33 cellular contexts compared by ENCODE assay signal in genomic region chr2:28593356-28593755, GRCh38.
DNase-seq lines count a peak whose midpoint lies in the region; ATAC-seq, FAIRE-seq and TF ChIP-seq lines count a peak whose summit lies in the region.
"Had no signal": no experiment of that assay in that cellular context is flagged by ENCODE, and none has a peak within 500 bp of the region (broad histone marks: within the 10 kb centered on the region; RNA-seq: fewer than 3 reads in every experiment).

No MANE protein-coding gene starts in this region.

- ATAC-seq in RWPE2 (ENCODE audit: low read depth): no peak
- no peak for ATAC-seq in upper lobe of right lung
- no peak for ATAC-seq in GM18517 (IDR thresholded peaks at IDR 0.05; ENCODE audit: unreplicated experiment)
- ATAC-seq in HG03442 (IDR thresholded peaks at IDR 0.05; ENCODE audit: unreplicated experiment): no peak

- no peaks in the 10 kb centered on the region for H3K9me3 ChIP-seq in RWPE2 (ENCODE audit: severe bottlenecking)
- no peaks in the 10 kb centered on the region for H3K9me3 ChIP-seq in keratinocyte (ENCODE audit: control insufficient read depth, low read depth, low read length)
- no peaks in the 10 kb centered on the region for H3K9me3 ChIP-seq in upper lobe of right lung
- H3K9me3 ChIP-seq: ascending aorta, heart right ventricle, lower lobe of right lung, psoas muscle had no signal

- no peaks in the 10 kb centered on the region for H3K36me3 ChIP-seq in RWPE2 (ENCODE audit: low read depth)
- no peaks in the 10 kb centered on the region for H3K36me3 ChIP-seq in keratinocyte (ENCODE audit: control insufficient read depth in 2 of 2, extremely low read depth in 1 of 2, insufficient read depth in 2 of 2, low read length in 2 of 2)
- no peaks in the 10 kb centered on the region for H3K36me3 ChIP-seq in upper lobe of right lung
- H3K36me3 ChIP-seq: ascending aorta, cardiac muscle cell, heart right ventricle, lower lobe of right lung had no signal

- H3K4me1 ChIP-seq in RWPE2 (ENCODE audit: insufficient read depth, poor library complexity, severe bottlenecking) (peaks cover 27% of the 10 kb centered on the region), keratinocyte (ENCODE audit: control insufficient read depth, extremely low read depth, insufficient read depth, low read length) (peaks cover 40% of the 10 kb centered on the region), upper lobe of right lung (peaks cover 9% of the 10 kb centered on the region)

- H3K27ac ChIP-seq in RWPE2 (ENCODE audit: poor library complexity, severe bottlenecking): peak overlapping the region; percentile 81
- H3K27ac ChIP-seq in keratinocyte (ENCODE audit: control insufficient read depth, insufficient read depth, low read length): peak overlapping the region; percentile 81
- H3K27ac ChIP-seq in upper lobe of right lung: no peak overlapping the region
- H3K27ac ChIP-seq: cardiac muscle cell, KMS-11, lower lobe of right lung had no signal

- H3K9me1 ChIP-seq in keratinocyte (ENCODE audit: control insufficient read depth, extremely low read depth, insufficient read depth, low read length): no peaks in the 10 kb centered on the region

- no peak overlapping the region for H3K4me3 Mint-ChIP-seq in activated T-cell treated with anti-CD3 and anti-CD28 coated beads, Interleukin-2, amount 50 U/mL, for 24 hours
- H3K4me3 Mint-ChIP-seq: activated CD8-positive, alpha-beta T cell treated with anti-CD3 and anti-CD28 coated beads, Interleukin-2, amount 10 ng/mL, durations not matched to agents 7 days and 5 days; natural killer cell; stimulated activated naive B cell treated with anti-CD40 and anti-IgM and Interleukin-4, amounts not matched to agents 10 μg/mL and 1 μg/mL and 100 μg/mL, for 72 hours had no signal

- no peak overlapping the region for H2AFZ ChIP-seq in keratinocyte (ENCODE audit: control insufficient read depth, low read length)

- H3K4me1 Mint-ChIP-seq in activated T-cell treated with anti-CD3 and anti-CD28 coated beads, Interleukin-2, amount 50 U/mL, for 24 hours (ENCODE audit: low read depth): peaks cover 21% of the 10 kb centered on the region

- H3K79me2 ChIP-seq in keratinocyte (ENCODE audit: control insufficient read depth, insufficient read depth, low read length): no peaks in the 10 kb centered on the region

- no peaks in the 10 kb centered on the region for H4K20me1 ChIP-seq in keratinocyte (ENCODE audit: control insufficient read depth, extremely low read depth, insufficient read depth, low read length)

- TF ChIP-seq CTCF in RWPE2 (IDR thresholded peaks at IDR 0.05; ENCODE audit: poor library complexity, severe bottlenecking) (no peak), keratinocyte (optimal IDR thresholded peaks at IDR 0.05 in 1 of 3, IDR thresholded peaks at IDR 0.05 in 1 of 3, conservative IDR thresholded peaks at IDR 0.05 in 1 of 3; ENCODE audit: extremely low read depth in 1 of 3, insufficient read depth in 2 of 3, low read length in 3 of 3) (no peak), upper lobe of right lung (IDR thresholded peaks at IDR 0.05) (no peak)

- no peak overlapping the region for H3K9ac ChIP-seq in keratinocyte (ENCODE audit: control insufficient read depth, extremely low read depth, insufficient read depth, low read length)
- H3K9ac ChIP-seq: KMS-11 had no signal

- no peak overlapping the region for H3K4me3 ChIP-seq in RWPE2 (ENCODE audit: severe bottlenecking)
- no peak overlapping the region for H3K4me3 ChIP-seq in keratinocyte (ENCODE audit: control insufficient read depth in 2 of 3, extremely low read depth in 1 of 3, insufficient read depth in 2 of 3, low read depth in 1 of 3, low read length in 3 of 3)
- H3K4me3 ChIP-seq in upper lobe of right lung: no peak overlapping the region
- H3K4me3 ChIP-seq: cardiac muscle cell, lower lobe of right lung had no signal

- no peak overlapping the region for H3K27ac Mint-ChIP-seq in activated T-cell treated with anti-CD3 and anti-CD28 coated beads, Interleukin-2, amount 50 U/mL, for 24 hours
- H3K27ac Mint-ChIP-seq: stimulated activated naive B cell treated with anti-CD40 and anti-IgM and Interleukin-4, amounts not matched to agents 10 μg/mL and 1 μg/mL and 100 μg/mL, for 72 hours had no signal

- H3K27me3 Mint-ChIP-seq in activated T-cell treated with anti-CD3 and anti-CD28 coated beads, Interleukin-2, amount 50 U/mL, for 24 hours: no peaks in the 10 kb centered on the region
- H3K27me3 Mint-ChIP-seq: activated naive CD8-positive, alpha-beta T cell treated with anti-CD3 and anti-CD28 coated beads, Interleukin-2, amount 10 ng/mL, durations not matched to agents 7 days and 5 days; CD4-positive, alpha-beta memory T cell had no signal

- dilution Hi-C loops in keratinocyte (cut with MboI; ENCODE audit: extremely low pct_ligation_motif_present, low sequenced_read_pairs): no loop called here

- intact Hi-C loops in upper lobe of right lung (cut with DNase I): loop anchor here (10.0 kb wide), 1 partner anchor 161 kb away; the partner anchor contains the start of gene PPP1CB

- no peak for FAIRE-seq in keratinocyte (lab: Jason Lieb, UNC)
- FAIRE-seq: A204.1, RCC 7860 had no signal

- DNase-seq in activated T-cell treated with anti-CD3 and anti-CD28 coated beads, Interleukin-2, amount 50 U/mL, for 24 hours: peak; percentile 25
- DNase-seq in activated T-cell treated with anti-CD3 and anti-CD28 coated beads for 4 hours (no peak), RWPE2 (ENCODE audit: low spot score) (no peak), keratinocyte (ENCODE audit: low read depth, low spot score) (no peak), upper lobe of right lung (peak; percentile 11), SKM-1 treated with dmso at 0.1 percent for 144 hours (lab: John Stamatoyannopoulos, UW; ENCODE audit: unreplicated experiment) (no peak)
- DNase-seq: activated CD4-positive, alpha-beta T cell treated with anti-CD3 and anti-CD28 coated beads for 4 hours; activated CD8-positive, alpha-beta T cell treated with anti-CD3 and anti-CD28 coated beads, Interleukin-2, amount 10 ng/mL, durations not matched to agents 7 days and 5 days; activated gamma-delta T cell treated with Interleukin-2 at 50 U/mL for 16 hours; activated naive CD8-positive, alpha-beta T cell treated with anti-CD3 and anti-CD28 coated beads, Interleukin-2, amount 10 ng/mL, durations not matched to agents 7 days and 5 days; AML-193; CD4-positive, alpha-beta memory T cell; cortex of kidney; effector memory CD8-positive, alpha-beta T cell; heart right ventricle; lower lobe of right lung; MM.1S; natural killer cell; NCI-H1105 treated with DMSO at 0.1 percent for 48 hours; NCI-H187 treated with DMSO at 0.1 percent for 48 hours; NCI-H526 treated with DMSO at 0.1 percent for 48 hours; occipital lobe; psoas muscle; stimulated activated naive B cell treated with anti-CD40 and anti-IgM and Interleukin-4, amounts not matched to agents 10 μg/mL and 1 μg/mL and 100 μg/mL, for 72 hours; substantia nigra; SW 1271 had no signal

- H3K27me3 ChIP-seq in RWPE2 (ENCODE audit: insufficient read depth, poor library complexity, severe bottlenecking) (no peaks in the 10 kb centered on the region), keratinocyte (ENCODE audit: control insufficient read depth, extremely low read depth, insufficient read depth, low read length) (no peaks in the 10 kb centered on the region), upper lobe of right lung (no peaks in the 10 kb centered on the region)
- H3K27me3 ChIP-seq: ascending aorta, cardiac muscle cell, heart right ventricle had no signal

- no peak overlapping the region for H3K4me2 ChIP-seq in keratinocyte (ENCODE audit: control insufficient read depth, extremely low read depth, insufficient read depth, low read depth, low read length)

- H3K9me3 Mint-ChIP-seq in activated T-cell treated with anti-CD3 and anti-CD28 coated beads, Interleukin-2, amount 50 U/mL, for 24 hours: no peaks in the 10 kb centered on the region
- H3K9me3 Mint-ChIP-seq: activated naive CD8-positive, alpha-beta T cell treated with anti-CD3 and anti-CD28 coated beads, Interleukin-2, amount 10 ng/mL, durations not matched to agents 7 days and 5 days; CD4-positive, alpha-beta memory T cell; effector memory CD8-positive, alpha-beta T cell; natural killer cell; stimulated activated naive B cell treated with anti-CD40 and anti-IgM and Interleukin-4, amounts not matched to agents 10 μg/mL and 1 μg/mL and 100 μg/mL, for 72 hours had no signal

- H3K36me3 Mint-ChIP-seq in activated T-cell treated with anti-CD3 and anti-CD28 coated beads, Interleukin-2, amount 50 U/mL, for 24 hours (ENCODE audit: low read depth): no peaks in the 10 kb centered on the region
- H3K36me3 Mint-ChIP-seq: CD4-positive, alpha-beta memory T cell; natural killer cell; stimulated activated naive B cell treated with anti-CD40 and anti-IgM and Interleukin-4, amounts not matched to agents 10 μg/mL and 1 μg/mL and 100 μg/mL, for 72 hours had no signal

Comparison
In these comparisons a context has a peak if more than half of its experiments do, and no peak if none do; other contexts are left out.
1. DNase-seq: peak in activated T-cell treated with anti-CD3 and anti-CD28 coated beads, Interleukin-2, amount 50 U/mL, for 24 hours (single experiment) and upper lobe of right lung (single experiment); none in activated T-cell treated with anti-CD3 and anti-CD28 coated beads for 4 hours (single experiment), RWPE2 (single experiment), keratinocyte (single experiment) and SKM-1 treated with dmso at 0.1 percent for 144 hours (single experiment).